Comparison of ENCODE assay signal across 14 cellular contexts in the genomic region with DNA sequence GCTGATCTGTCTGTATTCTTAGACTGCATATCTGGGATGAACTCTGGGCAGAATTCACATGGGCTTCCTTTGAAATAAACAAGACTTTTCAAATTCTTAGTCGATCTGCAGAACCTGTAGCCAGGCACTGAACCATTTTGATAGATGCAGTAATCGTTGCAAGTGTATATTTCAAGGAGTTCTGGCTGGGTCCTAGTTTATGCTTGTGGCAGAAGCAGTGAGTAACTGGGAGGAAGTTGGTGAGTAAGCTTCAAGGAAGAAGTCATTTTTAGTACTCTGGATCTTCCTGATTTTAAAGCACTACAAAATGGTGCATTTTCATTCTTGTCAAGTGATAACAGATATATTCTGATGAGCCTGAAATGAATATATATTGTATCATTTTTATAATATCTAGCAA. TPM values are rescaled to one million over a fixed set of nuclear protein-coding genes. Genes with fewer than 3 reads are reported as not detected.
DNase-seq lines count a peak whose midpoint lies in the region; ATAC-seq and TF ChIP-seq lines count a peak whose summit lies in the region.
"Had no signal": no experiment of that assay in that cellular context is flagged by ENCODE, and none has a peak within 500 bp of the region (broad histone marks: within the 10 kb centered on the region; RNA-seq: fewer than 3 reads in every experiment).

No MANE protein-coding gene starts in this region.

- H3K9me3 ChIP-seq in osteoblast (ENCODE audit: low read depth, low read length): no peaks in the 10 kb centered on the region
- H3K9me3 ChIP-seq in esophagus muscularis mucosa: no peaks in the 10 kb centered on the region
- H3K9me3 ChIP-seq: A549, uterus had no signal

- no peaks in the 10 kb centered on the region for H3K36me3 Mint-ChIP-seq in activated CD4-positive, alpha-beta T cell treated with anti-CD3 and anti-CD28 coated beads, Interleukin-2, amount 10 ng/mL, durations not matched to agents 7 days and 5 days (ENCODE audit: low read depth)

- H3K27ac ChIP-seq in osteoblast (ENCODE audit: low read depth, low read length) (no peak overlapping the region), esophagus muscularis mucosa (replicated peaks in 1 of 4) (no peak overlapping the region)
- H3K27ac ChIP-seq: A549, uterus had no signal

- H3K36me3 ChIP-seq in osteoblast (ENCODE audit: insufficient read depth, low read length) (no peaks in the 10 kb centered on the region), esophagus muscularis mucosa (no peaks in the 10 kb centered on the region)
- H3K36me3 ChIP-seq: uterus had no signal

- peaks cover 10% of the 10 kb centered on the region for H3K79me2 ChIP-seq in osteoblast (ENCODE audit: insufficient read depth, low read length)

- peak overlapping the region; percentile 25 for H3K27ac Mint-ChIP-seq in activated CD4-positive, alpha-beta T cell treated with anti-CD3 and anti-CD28 coated beads, Interleukin-2, amount 10 ng/mL, durations not matched to agents 7 days and 5 days
- H3K27ac Mint-ChIP-seq: T-helper 2 cell treated with Interferon-gamma antibody and Interleukin-4, amounts not matched to agents 5 μg/mL and 100 μg/mL, for 36 hours had no signal

- no peak overlapping the region for H3K4me3 ChIP-seq in choroid plexus epithelial cell (ENCODE audit: low read depth, low read length)
- H3K4me3 ChIP-seq in osteoblast (ENCODE audit: insufficient read depth, low read length): no peak overlapping the region
- H3K4me3 ChIP-seq in esophagus muscularis mucosa: no peak overlapping the region
- H3K4me3 ChIP-seq: A549, uterus had no signal

- H3K4me1 Mint-ChIP-seq in activated CD4-positive, alpha-beta T cell treated with anti-CD3 and anti-CD28 coated beads, Interleukin-2, amount 10 ng/mL, durations not matched to agents 7 days and 5 days: peaks cover 15% of the 10 kb centered on the region

- no peak for TF ChIP-seq EP300 in esophagus muscularis mucosa (IDR thresholded peaks at IDR 0.05)

- intact Hi-C loops in esophagus muscularis mucosa (cut with DNase I): no loop called here

- 38% methylated on average over 2 of the region's 2 CpGs for WGBS in esophagus muscularis mucosa

- ATAC-seq in GM19463 (IDR thresholded peaks at IDR 0.05; ENCODE audit: unreplicated experiment) (no peak), GM18520 (IDR thresholded peaks at IDR 0.05; ENCODE audit: unreplicated experiment) (no peak)
- ATAC-seq: A549 had no signal

- H3K9me3 Mint-ChIP-seq in activated CD4-positive, alpha-beta T cell treated with anti-CD3 and anti-CD28 coated beads, Interleukin-2, amount 10 ng/mL, durations not matched to agents 7 days and 5 days: no peaks in the 10 kb centered on the region
- H3K9me3 Mint-ChIP-seq: T-helper 2 cell treated with Interferon-gamma antibody and Interleukin-4, amounts not matched to agents 5 μg/mL and 100 μg/mL, for 36 hours had no signal

- CTCF ChIA-PET in activated CD4-positive, alpha-beta T cell treated with anti-CD3 and anti-CD28 coated beads, Interleukin-2, amount 10 ng/mL, durations not matched to agents 7 days and 5 days (lab: Charles Lee): no interaction called here

- POLR2A ChIA-PET in activated CD4-positive, alpha-beta T cell treated with anti-CD3 and anti-CD28 coated beads, Interleukin-2, amount 10 ng/mL, durations not matched to agents 7 days and 5 days (lab: Charles Lee): no interaction called here

- no peak overlapping the region for H2AFZ ChIP-seq in osteoblast (ENCODE audit: low read length)

- no peaks in the 10 kb centered on the region for H3K27me3 Mint-ChIP-seq in activated CD4-positive, alpha-beta T cell treated with anti-CD3 and anti-CD28 coated beads, Interleukin-2, amount 10 ng/mL, durations not matched to agents 7 days and 5 days

- TF ChIP-seq POLR2A in esophagus muscularis mucosa (IDR thresholded peaks at IDR 0.05; ENCODE audit: low read depth): no peak

- H3K4me3 Mint-ChIP-seq in activated CD4-positive, alpha-beta T cell treated with anti-CD3 and anti-CD28 coated beads, Interleukin-2, amount 10 ng/mL, durations not matched to agents 7 days and 5 days: no peak overlapping the region
- H3K4me3 Mint-ChIP-seq: T-helper 2 cell treated with Interferon-gamma antibody and Interleukin-4, amounts not matched to agents 5 μg/mL and 100 μg/mL, for 36 hours had no signal

- DNase-seq in activated CD4-positive, alpha-beta T cell treated with anti-CD3 and anti-CD28 coated beads, Interleukin-2, amount 10 ng/mL, durations not matched to agents 7 days and 5 days: no peak
- DNase-seq in activated CD4-positive, alpha-beta T cell treated with anti-CD3 and anti-CD28 coated beads for 1 hour: no peak
- DNase-seq in RKO (ENCODE audit: low spot score): peak; percentile 83
- DNase-seq in choroid plexus epithelial cell (ENCODE audit: low read depth): peak; percentile 52
- DNase-seq in osteoblast (ENCODE audit: insufficient read length, low spot score, missing footprints): peak; percentile 68
- DNase-seq in esophagus muscularis mucosa (ENCODE audit: extremely low spot score): no peak
- DNase-seq: activated CD8-positive, alpha-beta memory T cell treated with anti-CD3 and anti-CD28 coated beads for 24 hours; activated naive CD4-positive, alpha-beta T cell treated with Interleukin-2 at 50 U/mL for 16 hours; NCI-H2081 treated with DMSO at 0.1 percent for 48 hours; uterus had no signal

- H3K4me1 ChIP-seq in osteoblast (ENCODE audit: insufficient read depth, low read length): peaks cover 3% of the 10 kb centered on the region
- no peaks in the 10 kb centered on the region for H3K4me1 ChIP-seq in esophagus muscularis mucosa
- H3K4me1 ChIP-seq: uterus had no signal

- H4K20me1 ChIP-seq in osteoblast (ENCODE audit: insufficient read depth, low read length): no peaks in the 10 kb centered on the region

- TF ChIP-seq CTCF in choroid plexus epithelial cell (conservative IDR thresholded peaks at IDR 0.05; ENCODE audit: low read depth, low read length) (no peak), osteoblast (IDR thresholded peaks at IDR 0.05; ENCODE audit: extremely low read depth, low read depth, low read length) (no peak), esophagus muscularis mucosa (IDR thresholded peaks at IDR 0.05) (no peak)

- no peak overlapping the region for H3K4me2 ChIP-seq in osteoblast (ENCODE audit: insufficient read depth, low read length)
- H3K4me2 ChIP-seq: A549 had no signal

- H3K27me3 ChIP-seq in osteoblast (ENCODE audit: insufficient read depth, low read length) (no peaks in the 10 kb centered on the region), esophagus muscularis mucosa (no peaks in the 10 kb centered on the region)
- H3K27me3 ChIP-seq: uterus had no signal

RNA-seq across cellular contexts. Expression of a gene that starts 9.5 kb away (rescaled TPM):
- 10 to 100 TPM; 77.4 to 77.8 TPM for total RNA-seq in activated CD4-positive, alpha-beta T cell treated with anti-CD3 and anti-CD28 coated beads, Interleukin-2, amount 10 ng/mL, durations not matched to agents 7 days and 5 days
- total RNA-seq in osteoblast (6.2 and 9.4 TPM in 2 replicates), esophagus muscularis mucosa (10 to 100 TPM in 2 of 4 donors, 1 to 10 TPM in 2; 5.8 to 10.8 (median 9.2) TPM)

Comparison
In these comparisons a context has a peak if more than half of its experiments do, and no peak if none do; other contexts are left out.
1. DNase-seq: peak in RKO (single experiment), choroid plexus epithelial cell (single experiment) and osteoblast (single experiment); none in activated CD4-positive, alpha-beta T cell treated with anti-CD3 and anti-CD28 coated beads, Interleukin-2, amount 10 ng/mL, durations not matched to agents 7 days and 5 days (single experiment), activated CD4-positive, alpha-beta T cell treated with anti-CD3 and anti-CD28 coated beads for 1 hour (single experiment) and esophagus muscularis mucosa (single experiment).